ENCODE assay signal across 5 cellular contexts in genomic region chrX:153742111-153742510, GRCh38. TPM values are rescaled to one million over a fixed set of nuclear protein-coding genes. Genes with fewer than 3 reads are reported as not detected.
"Had no signal": no experiment of that assay in that cellular context is flagged by ENCODE, and none has a peak within 500 bp of the region (broad histone marks: within the 10 kb centered on the region; RNA-seq: fewer than 3 reads in every experiment).

No MANE protein-coding gene starts in this region.

RNA-seq across cellular contexts. Expression of gene PLXNB3, which starts 21.9 kb away (rescaled TPM):
- polyA plus RNA-seq: immature natural killer cell had no signal

RNA-seq across cellular contexts. Expression of gene SRPK3, which starts 38.7 kb away (rescaled TPM):
- total RNA-seq: left lobe of liver, lower lobe of right lung, mesothelial cell of epicardium had no signal
- polyA plus RNA-seq: immature natural killer cell, liver had no signal
